Comparison of ENCODE assay signal across 8 cellular contexts in genomic region chr3:33115024-33115768, GRCh38. TPM values are rescaled to one million over a fixed set of nuclear protein-coding genes. Genes with fewer than 3 reads are reported as not detected.
A peak's percentile ranks its signal among the peaks of the same experiment; 100 is the strongest.
DNase-seq lines count a peak whose midpoint lies in the region; ATAC-seq and TF ChIP-seq lines count a peak whose summit lies in the region.

No MANE protein-coding gene starts in this region.

- intact Hi-C loops in colonic mucosa (cut with DNase I), result no loop called here

- DNase-seq in T-helper 1 cell, result no peak
- DNase-seq in Peyer's patch, result peak in 2 of 3 donors; percentile 56 to 84
- peak; percentile 69 for DNase-seq in colonic mucosa
- peak; percentile 57 for DNase-seq in left kidney (ENCODE audit: low read depth, low spot score)
- no peak for DNase-seq in stimulated activated CD4-positive, alpha-beta T cell treated with anti-CD3 and anti-CD28 coated beads, Interleukin-1b, Interleukin-23, amount 100 ng/mL, for 48 hours

- peak overlapping the region; percentile 8 for H3K4me3 Mint-ChIP-seq in T-helper 1 cell treated with Interleukin-12 subunit alpha and Interleukin-12 subunit beta and Interleukin-4 antibody, amounts not matched to agents 30 μg/mL and 1 μg/mL, for 36 hours
- peak overlapping the region; percentile 83 for H3K4me3 Mint-ChIP-seq in stimulated activated naive CD8-positive, alpha-beta T cell treated with anti-CD3 and anti-CD28 coated beads, Interleukin-15, Interleukin-2, amounts not matched to agents 100 ng/mL and 50 ng/mL, for 24 hours

- H3K27me3 ChIP-seq in Peyer's patch (no peaks in the 10 kb centered on the region), colonic mucosa (no peaks in the 10 kb centered on the region)

- no peak for TF ChIP-seq CTCF in Peyer's patch (IDR thresholded peaks at IDR 0.05)
- no peak for TF ChIP-seq CTCF in colonic mucosa (IDR thresholded peaks at IDR 0.05)

- H3K9me3 ChIP-seq in Peyer's patch, result no peaks in the 10 kb centered on the region
- H3K9me3 ChIP-seq in colonic mucosa, result no peaks in the 10 kb centered on the region

- H3K27ac ChIP-seq in Peyer's patch, result peak overlapping the region; percentile 92 to 97 (median 96)
- peak overlapping the region; percentile 94 for H3K27ac ChIP-seq in colonic mucosa

- H3K9me3 Mint-ChIP-seq in T-helper 1 cell treated with Interleukin-12 subunit alpha and Interleukin-12 subunit beta and Interleukin-4 antibody, amounts not matched to agents 30 μg/mL and 1 μg/mL, for 36 hours, result no peaks in the 10 kb centered on the region
- no peaks in the 10 kb centered on the region for H3K9me3 Mint-ChIP-seq in stimulated activated naive CD8-positive, alpha-beta T cell treated with anti-CD3 and anti-CD28 coated beads, Interleukin-15, Interleukin-2, amounts not matched to agents 100 ng/mL and 50 ng/mL, for 24 hours

- H3K4me3 ChIP-seq in Peyer's patch, result peak overlapping the region; percentile 69 to 78 (median 75)
- H3K4me3 ChIP-seq in colonic mucosa, result peak overlapping the region; percentile 67

- peaks cover 20% of the 10 kb centered on the region for H3K4me1 Mint-ChIP-seq in T-helper 1 cell treated with Interleukin-12 subunit alpha and Interleukin-12 subunit beta and Interleukin-4 antibody, amounts not matched to agents 30 μg/mL and 1 μg/mL, for 36 hours (ENCODE audit: low read depth)
- peaks cover 47% of the 10 kb centered on the region for H3K4me1 Mint-ChIP-seq in stimulated activated naive CD8-positive, alpha-beta T cell treated with anti-CD3 and anti-CD28 coated beads, Interleukin-15, Interleukin-2, amounts not matched to agents 100 ng/mL and 50 ng/mL, for 24 hours (ENCODE audit: low read depth)

- no peak for TF ChIP-seq POLR2A in Peyer's patch (IDR thresholded peaks at IDR 0.05)

- no peaks in the 10 kb centered on the region for H3K27me3 Mint-ChIP-seq in T-helper 1 cell treated with Interleukin-12 subunit alpha and Interleukin-12 subunit beta and Interleukin-4 antibody, amounts not matched to agents 30 μg/mL and 1 μg/mL, for 36 hours (ENCODE audit: low read depth)
- no peaks in the 10 kb centered on the region for H3K27me3 Mint-ChIP-seq in stimulated activated naive CD8-positive, alpha-beta T cell treated with anti-CD3 and anti-CD28 coated beads, Interleukin-15, Interleukin-2, amounts not matched to agents 100 ng/mL and 50 ng/mL, for 24 hours

- H3K36me3 Mint-ChIP-seq in T-helper 1 cell treated with Interleukin-12 subunit alpha and Interleukin-12 subunit beta and Interleukin-4 antibody, amounts not matched to agents 30 μg/mL and 1 μg/mL, for 36 hours (ENCODE audit: low read depth), result no peaks in the 10 kb centered on the region
- no peaks in the 10 kb centered on the region for H3K36me3 Mint-ChIP-seq in stimulated activated naive CD8-positive, alpha-beta T cell treated with anti-CD3 and anti-CD28 coated beads, Interleukin-15, Interleukin-2, amounts not matched to agents 100 ng/mL and 50 ng/mL, for 24 hours (ENCODE audit: low read depth)

- no peak overlapping the region for H3K27ac Mint-ChIP-seq in T-helper 1 cell treated with Interleukin-12 subunit alpha and Interleukin-12 subunit beta and Interleukin-4 antibody, amounts not matched to agents 30 μg/mL and 1 μg/mL, for 36 hours
- no peak overlapping the region for H3K27ac Mint-ChIP-seq in stimulated activated naive CD8-positive, alpha-beta T cell treated with anti-CD3 and anti-CD28 coated beads, Interleukin-15, Interleukin-2, amounts not matched to agents 100 ng/mL and 50 ng/mL, for 24 hours

- peak overlapping the region in 1 of 2 donors; percentile 46 for H3K9ac ChIP-seq in colonic mucosa (ENCODE audit: low read depth in 2 of 2, low read length in 2 of 2)

- H3K36me3 ChIP-seq in Peyer's patch, result no peaks in the 10 kb centered on the region
- no peaks in the 10 kb centered on the region for H3K36me3 ChIP-seq in colonic mucosa

- peaks cover 0 to 16% (median 2%) of the 10 kb centered on the region in 4 donors for H3K4me1 ChIP-seq in Peyer's patch
- H3K4me1 ChIP-seq in colonic mucosa, result no peaks in the 10 kb centered on the region

- ATAC-seq in GM18498 (IDR thresholded peaks at IDR 0.05; ENCODE audit: unreplicated experiment), result no peak

RNA-seq across cellular contexts. Expression of gene CRTAP, which starts 1.4 kb away (rescaled TPM):
- total RNA-seq in Peyer's patch, result 100 to 1,000 TPM in 1 of 4 donors, 10 to 100 TPM in 3; 32.9 to 127 (median 46.4) TPM
- 100 to 1,000 TPM in 1 of 2 donors, 10 to 100 TPM in 1; 92.7 to 101 TPM for total RNA-seq in colonic mucosa

RNA-seq across cellular contexts. Expression of gene GLB1, which starts 18.2 kb away (rescaled TPM):
- total RNA-seq in Peyer's patch (100 to 1,000 TPM in 1 of 4 donors, 10 to 100 TPM in 3; 59.4 to 179 (median 66.7) TPM), colonic mucosa (10 to 100 TPM; 75.0 to 93.8 TPM)

RNA-seq across cellular contexts. Expression of gene TMPPE, which starts 18.2 kb away (rescaled TPM):
- total RNA-seq in Peyer's patch, result 10 to 100 TPM in 3 of 4 donors, 1 to 10 TPM in 1; 3.3 to 19.8 (median 18.2) TPM
- 10 to 100 TPM; 10.9 to 14.6 TPM for total RNA-seq in colonic mucosa

Comparison
In these comparisons a context has a peak if more than half of its experiments do, and no peak if none do; other contexts are left out.
1. DNase-seq: peak in Peyer's patch (2 of 3), colonic mucosa (single experiment) and left kidney (single experiment); none in T-helper 1 cell (0 of 5) and stimulated activated CD4-positive, alpha-beta T cell treated with anti-CD3 and anti-CD28 coated beads, Interleukin-1b, Interleukin-23, amount 100 ng/mL, for 48 hours (single experiment).